ENCODE assay signal across 10 cellular contexts in the genomic region with DNA sequence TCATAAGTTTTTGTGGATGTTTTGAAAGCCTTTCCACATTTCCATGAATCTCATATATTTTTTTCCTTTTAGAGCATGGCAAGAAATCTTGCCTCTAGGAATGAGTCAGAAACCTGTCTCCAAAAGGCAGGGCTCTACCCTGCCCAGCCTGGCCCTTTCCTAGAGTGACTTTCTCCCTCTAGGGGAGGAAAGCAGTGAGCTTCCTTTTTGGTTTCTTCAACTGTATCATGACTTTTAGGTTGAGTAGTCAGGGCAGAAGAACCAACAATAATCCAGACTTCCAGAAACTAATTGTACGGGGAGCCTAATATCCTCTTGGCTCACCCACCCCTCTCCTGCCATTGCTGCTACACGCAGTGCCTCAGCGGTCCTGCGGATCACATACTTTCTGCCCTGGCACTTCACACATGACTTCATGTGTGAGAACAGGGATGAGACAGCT.
A peak's percentile ranks its signal among the peaks of the same experiment; 100 is the strongest.
DNase-seq lines count a peak whose midpoint lies in the region; ATAC-seq and TF ChIP-seq lines count a peak whose summit lies in the region.
"Had no signal": no experiment of that assay in that cellular context is flagged by ENCODE, and none has a peak within 500 bp of the region (broad histone marks: within the 10 kb centered on the region; RNA-seq: fewer than 3 reads in every experiment).

No MANE protein-coding gene starts in this region.

- H3K4me3 ChIP-seq in H7 (ENCODE audit: insufficient read depth, low read depth, low read length) = no peak overlapping the region
- no peak overlapping the region for H3K4me3 ChIP-seq in hepatocyte
- no peak overlapping the region for H3K4me3 ChIP-seq in retinal pigment epithelial cell (ENCODE audit: low read length)

- intact Hi-C loops in activated naive CD4-positive, alpha-beta T cell treated with anti-CD3 and anti-CD28 coated beads for 36 hours (cut with micrococcal nuclease) = no loop called here

- no peaks in the 10 kb centered on the region for H3K9me2 ChIP-seq in hepatocyte (replicated peaks; ENCODE audit: insufficient read depth)

- H3K4me1 Mint-ChIP-seq in activated T-cell treated with anti-CD3 and anti-CD28 coated beads, Interleukin-2, amount 50 U/mL, for 4 hours (ENCODE audit: low read depth) = no peaks in the 10 kb centered on the region
- H3K4me1 Mint-ChIP-seq in activated naive CD4-positive, alpha-beta T cell treated with anti-CD3 and anti-CD28 coated beads for 36 hours (ENCODE audit: low read depth) = no peaks in the 10 kb centered on the region
- H3K4me1 Mint-ChIP-seq: T-cell had no signal

- no peak for ATAC-seq in activated T-cell treated with anti-CD3 and anti-CD28 coated beads, Interleukin-2, amount 50 U/mL, for 4 hours
- ATAC-seq: T-cell had no signal

- 93% methylated on average over 4 of the region's 4 CpGs for WGBS in hepatocyte (ENCODE audit: low lambda C conversion rate, missing lambda C conversion rate)

- no peaks in the 10 kb centered on the region for H3K9me3 ChIP-seq in hepatocyte (ENCODE audit: low read depth)

- in situ Hi-C loops in SK-MEL-5 (cut with HindIII; ENCODE audit: low pct_unique_long_range_greater_than_20kb, low sequenced_read_pairs) = no loop called here

- H3K4me2 ChIP-seq in hepatocyte = peak overlapping the region; percentile 44

- H3K27ac ChIP-seq in hepatocyte = peak overlapping the region; percentile 60

- no peak overlapping the region for H3K27ac Mint-ChIP-seq in activated naive CD4-positive, alpha-beta T cell treated with anti-CD3 and anti-CD28 coated beads for 36 hours
- H3K27ac Mint-ChIP-seq: T-cell had no signal

- H3K9me3 Mint-ChIP-seq in activated T-cell treated with anti-CD3 and anti-CD28 coated beads, Interleukin-2, amount 50 U/mL, for 4 hours = no peaks in the 10 kb centered on the region
- H3K9me3 Mint-ChIP-seq in activated naive CD4-positive, alpha-beta T cell treated with anti-CD3 and anti-CD28 coated beads for 36 hours = no peaks in the 10 kb centered on the region
- H3K9me3 Mint-ChIP-seq: T-cell had no signal

- H3K79me2 ChIP-seq in hepatocyte = no peaks in the 10 kb centered on the region

- H3K36me3 Mint-ChIP-seq in activated T-cell treated with anti-CD3 and anti-CD28 coated beads, Interleukin-2, amount 50 U/mL, for 4 hours (ENCODE audit: insufficient read depth) = no peaks in the 10 kb centered on the region
- no peaks in the 10 kb centered on the region for H3K36me3 Mint-ChIP-seq in activated naive CD4-positive, alpha-beta T cell treated with anti-CD3 and anti-CD28 coated beads for 36 hours (ENCODE audit: low read depth)
- H3K36me3 Mint-ChIP-seq: T-cell had no signal

- TF ChIP-seq CTCF in hepatocyte (IDR thresholded peaks at IDR 0.05; ENCODE audit: poor library complexity) (no peak), retinal pigment epithelial cell (conservative IDR thresholded peaks at IDR 0.05; ENCODE audit: low read depth, low read length) (peak; percentile 4)

- no peak overlapping the region for H2AFZ ChIP-seq in hepatocyte

- CTCF ChIA-PET in activated naive CD4-positive, alpha-beta T cell treated with anti-CD3 and anti-CD28 coated beads for 36 hours (lab: Charles Lee) = no interaction called here

- H3K27me3 Mint-ChIP-seq in activated T-cell treated with anti-CD3 and anti-CD28 coated beads, Interleukin-2, amount 50 U/mL, for 4 hours (ENCODE audit: low read depth) = peaks cover 13% of the 10 kb centered on the region
- H3K27me3 Mint-ChIP-seq in activated naive CD4-positive, alpha-beta T cell treated with anti-CD3 and anti-CD28 coated beads for 36 hours (ENCODE audit: low read depth) = peaks cover 8% of the 10 kb centered on the region

- peaks cover 9% of the 10 kb centered on the region for H3K4me1 ChIP-seq in hepatocyte (ENCODE audit: insufficient read depth)

- no peak overlapping the region for H3K4me3 Mint-ChIP-seq in activated T-cell treated with anti-CD3 and anti-CD28 coated beads, Interleukin-2, amount 50 U/mL, for 4 hours
- H3K4me3 Mint-ChIP-seq in activated naive CD4-positive, alpha-beta T cell treated with anti-CD3 and anti-CD28 coated beads for 36 hours = no peak overlapping the region
- H3K4me3 Mint-ChIP-seq: T-cell had no signal

- H3K27me3 ChIP-seq in H7 (ENCODE audit: control insufficient read depth, insufficient read depth, low read length) (no peaks in the 10 kb centered on the region), hepatocyte (no peaks in the 10 kb centered on the region)

- DNase-seq in H7 = peak; percentile 7
- DNase-seq in SK-MEL-5 (ENCODE audit: low read depth, low spot score) = peak; percentile 37
- DNase-seq in hepatocyte (ENCODE audit: low spot score) = peak; percentile 32
- DNase-seq in retinal pigment epithelial cell (ENCODE audit: low read depth) = no peak
- DNase-seq in NCI-H2227 (lab: John Stamatoyannopoulos, UW; ENCODE audit: unreplicated experiment) = no peak
- DNase-seq in NCI-H1417 (lab: John Stamatoyannopoulos, UW) = no peak
- no peak for DNase-seq in activated T-cell treated with anti-CD3 and anti-CD28 coated beads, Interleukin-2, amount 50 U/mL, for 4 hours
- no peak for DNase-seq in activated naive CD4-positive, alpha-beta T cell treated with anti-CD3 and anti-CD28 coated beads for 36 hours
- DNase-seq: NCI-H69, T-cell had no signal

- H3K36me3 ChIP-seq in H7 (replicated peaks; ENCODE audit: control insufficient read depth, insufficient read depth, low read length) (no peaks in the 10 kb centered on the region), hepatocyte (replicated peaks; ENCODE audit: insufficient read depth, low read depth) (no peaks in the 10 kb centered on the region)

- no peaks in the 10 kb centered on the region for H4K20me1 ChIP-seq in hepatocyte (ENCODE audit: insufficient read depth, poor library complexity, severe bottlenecking)

Comparison
In these comparisons a context has a peak if more than half of its experiments do, and no peak if none do; other contexts are left out.
1. DNase-seq: peak in H7 (single experiment), SK-MEL-5 (single experiment) and hepatocyte (single experiment); none in retinal pigment epithelial cell (single experiment), NCI-H2227 (single experiment), NCI-H1417 (0 of 3), activated T-cell treated with anti-CD3 and anti-CD28 coated beads, Interleukin-2, amount 50 U/mL, for 4 hours (single experiment) and activated naive CD4-positive, alpha-beta T cell treated with anti-CD3 and anti-CD28 coated beads for 36 hours (single experiment).